ENCODE assay signal across 1 cellular context in genomic region chr20:21340991-21341722, GRCh38.
A peak's percentile ranks its signal among the peaks of the same experiment; 100 is the strongest.
TF ChIP-seq lines count a peak whose summit lies in the region.

No MANE protein-coding gene starts in this region.

TF ChIP-seq in HepG2, 621 proteins besides CTCF, POLR2A, EP300 and RAD21 (continued from another document):
- TF ChIP-seq ZNF83 (CRISPR knock-in tag; IDR thresholded peaks at IDR 0.05; ENCODE audit: borderline replicate concordance) (no peak), ATF1 (CRISPR knock-in tag; IDR thresholded peaks at IDR 0.05) (no peak), LCORL (IDR thresholded peaks at IDR 0.05) (no peak), LCORL (CRISPR knock-in tag; IDR thresholded peaks at IDR 0.05) (0 out of 2 replicates have a peak, but pooled peaks have one; percentile 28), ZNF292 (CRISPR knock-in tag; IDR thresholded peaks at IDR 0.05; ENCODE audit: borderline replicate concordance, low read depth) (no peak), ZNF75D (CRISPR knock-in tag; IDR thresholded peaks at IDR 0.05; ENCODE audit: borderline replicate concordance) (no peak), ZKSCAN1 (IDR thresholded peaks at IDR 0.05; ENCODE audit: low read length) (no peak), FLYWCH1 (CRISPR knock-in tag; IDR thresholded peaks at IDR 0.05) (no peak), ZNF776 (CRISPR knock-in tag; IDR thresholded peaks at IDR 0.05) (no peak), ZNF101 (CRISPR knock-in tag; IDR thresholded peaks at IDR 0.05; ENCODE audit: borderline replicate concordance, low read depth) (no peak), CREB1 (IDR thresholded peaks at IDR 0.05) (no peak), CREB1 (CRISPR knock-in tag; IDR thresholded peaks at IDR 0.05) (no peak), ZNF563 (CRISPR knock-in tag; IDR thresholded peaks at IDR 0.05) (no peak), JUN (CRISPR knock-in tag; IDR thresholded peaks at IDR 0.05) (no peak), ZNF777 (CRISPR knock-in tag; IDR thresholded peaks at IDR 0.05) (no peak), NAIF1 (CRISPR knock-in tag; IDR thresholded peaks at IDR 0.05; ENCODE audit: borderline replicate concordance) (no peak), ZNF275 (CRISPR knock-in tag; IDR thresholded peaks at IDR 0.05; ENCODE audit: borderline replicate concordance) (no peak), POLR2AphosphoS2 (IDR thresholded peaks at IDR 0.05; ENCODE audit: low read depth, low read length) (no peak), FOXC1 (CRISPR knock-in tag; IDR thresholded peaks at IDR 0.05; ENCODE audit: borderline replicate concordance) (no peak), HNRNPUL1 (IDR thresholded peaks at IDR 0.05; ENCODE audit: low read depth, low read length) (no peak), ZNF282 (IDR thresholded peaks at IDR 0.05; ENCODE audit: partially characterized antibody) (no peak), U2AF2 (IDR thresholded peaks at IDR 0.05; ENCODE audit: low read depth, low read length) (no peak), MTA1 (CRISPR knock-in tag; IDR thresholded peaks at IDR 0.05; ENCODE audit: borderline replicate concordance) (no peak), ZFP82 (CRISPR knock-in tag; IDR thresholded peaks at IDR 0.05; ENCODE audit: borderline replicate concordance) (no peak), MYNN (CRISPR knock-in tag; IDR thresholded peaks at IDR 0.05; ENCODE audit: low read depth) (no peak), ZMYM4 (CRISPR knock-in tag; IDR thresholded peaks at IDR 0.05) (peak; percentile 81), SMC3 (IDR thresholded peaks at IDR 0.05; ENCODE audit: low read length) (no peak), WIZ (CRISPR knock-in tag; IDR thresholded peaks at IDR 0.05) (no peak), ZNF678 (CRISPR knock-in tag; IDR thresholded peaks at IDR 0.05) (no peak), RAD51 (IDR thresholded peaks at IDR 0.05; ENCODE audit: borderline replicate concordance) (no peak), NCOA1 (CRISPR knock-in tag; IDR thresholded peaks at IDR 0.05) (0 out of 2 replicates have a peak, but pooled peaks have one; percentile 47), ISL2 (CRISPR knock-in tag; IDR thresholded peaks at IDR 0.05) (0 out of 2 replicates have a peak, but pooled peaks have one; percentile 6)
- TF ChIP-seq, protein P1, sequence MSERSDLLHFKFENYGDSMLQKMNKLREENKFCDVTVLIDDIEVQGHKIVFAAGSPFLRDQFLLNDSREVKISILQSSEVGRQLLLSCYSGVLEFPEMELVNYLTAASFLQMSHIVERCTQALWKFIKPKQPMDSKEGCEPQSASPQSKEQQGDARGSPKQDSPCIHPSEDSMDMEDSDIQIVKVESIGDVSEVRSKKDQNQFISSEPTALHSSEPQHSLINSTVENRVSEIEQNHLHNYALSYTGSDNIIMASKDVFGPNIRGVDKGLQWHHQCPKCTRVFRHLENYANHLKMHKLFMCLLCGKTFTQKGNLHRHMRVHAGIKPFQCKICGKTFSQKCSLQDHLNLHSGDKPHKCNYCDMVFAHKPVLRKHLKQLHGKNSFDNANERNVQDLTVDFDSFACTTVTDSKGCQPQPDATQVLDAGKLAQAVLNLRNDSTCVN (CRISPR knock-in tag; IDR thresholded peaks at IDR 0.05; ENCODE audit: borderline replicate concordance): peak; percentile 75
- TF ChIP-seq, protein P2, sequence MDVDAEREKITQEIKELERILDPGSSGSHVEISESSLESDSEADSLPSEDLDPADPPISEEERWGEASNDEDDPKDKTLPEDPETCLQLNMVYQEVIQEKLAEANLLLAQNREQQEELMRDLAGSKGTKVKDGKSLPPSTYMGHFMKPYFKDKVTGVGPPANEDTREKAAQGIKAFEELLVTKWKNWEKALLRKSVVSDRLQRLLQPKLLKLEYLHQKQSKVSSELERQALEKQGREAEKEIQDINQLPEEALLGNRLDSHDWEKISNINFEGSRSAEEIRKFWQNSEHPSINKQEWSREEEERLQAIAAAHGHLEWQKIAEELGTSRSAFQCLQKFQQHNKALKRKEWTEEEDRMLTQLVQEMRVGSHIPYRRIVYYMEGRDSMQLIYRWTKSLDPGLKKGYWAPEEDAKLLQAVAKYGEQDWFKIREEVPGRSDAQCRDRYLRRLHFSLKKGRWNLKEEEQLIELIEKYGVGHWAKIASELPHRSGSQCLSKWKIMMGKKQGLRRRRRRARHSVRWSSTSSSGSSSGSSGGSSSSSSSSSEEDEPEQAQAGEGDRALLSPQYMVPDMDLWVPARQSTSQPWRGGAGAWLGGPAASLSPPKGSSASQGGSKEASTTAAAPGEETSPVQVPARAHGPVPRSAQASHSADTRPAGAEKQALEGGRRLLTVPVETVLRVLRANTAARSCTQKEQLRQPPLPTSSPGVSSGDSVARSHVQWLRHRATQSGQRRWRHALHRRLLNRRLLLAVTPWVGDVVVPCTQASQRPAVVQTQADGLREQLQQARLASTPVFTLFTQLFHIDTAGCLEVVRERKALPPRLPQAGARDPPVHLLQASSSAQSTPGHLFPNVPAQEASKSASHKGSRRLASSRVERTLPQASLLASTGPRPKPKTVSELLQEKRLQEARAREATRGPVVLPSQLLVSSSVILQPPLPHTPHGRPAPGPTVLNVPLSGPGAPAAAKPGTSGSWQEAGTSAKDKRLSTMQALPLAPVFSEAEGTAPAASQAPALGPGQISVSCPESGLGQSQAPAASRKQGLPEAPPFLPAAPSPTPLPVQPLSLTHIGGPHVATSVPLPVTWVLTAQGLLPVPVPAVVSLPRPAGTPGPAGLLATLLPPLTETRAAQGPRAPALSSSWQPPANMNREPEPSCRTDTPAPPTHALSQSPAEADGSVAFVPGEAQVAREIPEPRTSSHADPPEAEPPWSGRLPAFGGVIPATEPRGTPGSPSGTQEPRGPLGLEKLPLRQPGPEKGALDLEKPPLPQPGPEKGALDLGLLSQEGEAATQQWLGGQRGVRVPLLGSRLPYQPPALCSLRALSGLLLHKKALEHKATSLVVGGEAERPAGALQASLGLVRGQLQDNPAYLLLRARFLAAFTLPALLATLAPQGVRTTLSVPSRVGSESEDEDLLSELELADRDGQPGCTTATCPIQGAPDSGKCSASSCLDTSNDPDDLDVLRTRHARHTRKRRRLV (CRISPR knock-in tag; IDR thresholded peaks at IDR 0.05): no peak
- TF ChIP-seq, protein P3, sequence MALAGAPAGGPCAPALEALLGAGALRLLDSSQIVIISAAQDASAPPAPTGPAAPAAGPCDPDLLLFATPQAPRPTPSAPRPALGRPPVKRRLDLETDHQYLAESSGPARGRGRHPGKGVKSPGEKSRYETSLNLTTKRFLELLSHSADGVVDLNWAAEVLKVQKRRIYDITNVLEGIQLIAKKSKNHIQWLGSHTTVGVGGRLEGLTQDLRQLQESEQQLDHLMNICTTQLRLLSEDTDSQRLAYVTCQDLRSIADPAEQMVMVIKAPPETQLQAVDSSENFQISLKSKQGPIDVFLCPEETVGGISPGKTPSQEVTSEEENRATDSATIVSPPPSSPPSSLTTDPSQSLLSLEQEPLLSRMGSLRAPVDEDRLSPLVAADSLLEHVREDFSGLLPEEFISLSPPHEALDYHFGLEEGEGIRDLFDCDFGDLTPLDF (CRISPR knock-in tag; IDR thresholded peaks at IDR 0.05): no peak
- TF ChIP-seq, protein P4, sequence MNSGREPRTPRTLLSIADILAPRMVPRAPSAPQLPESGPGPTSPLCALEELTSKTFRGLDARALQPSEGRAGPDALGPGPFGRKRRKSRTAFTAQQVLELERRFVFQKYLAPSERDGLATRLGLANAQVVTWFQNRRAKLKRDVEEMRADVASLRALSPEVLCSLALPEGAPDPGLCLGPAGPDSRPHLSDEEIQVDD (CRISPR knock-in tag; IDR thresholded peaks at IDR 0.05; ENCODE audit: borderline replicate concordance): no peak
- TF ChIP-seq, protein P5, sequence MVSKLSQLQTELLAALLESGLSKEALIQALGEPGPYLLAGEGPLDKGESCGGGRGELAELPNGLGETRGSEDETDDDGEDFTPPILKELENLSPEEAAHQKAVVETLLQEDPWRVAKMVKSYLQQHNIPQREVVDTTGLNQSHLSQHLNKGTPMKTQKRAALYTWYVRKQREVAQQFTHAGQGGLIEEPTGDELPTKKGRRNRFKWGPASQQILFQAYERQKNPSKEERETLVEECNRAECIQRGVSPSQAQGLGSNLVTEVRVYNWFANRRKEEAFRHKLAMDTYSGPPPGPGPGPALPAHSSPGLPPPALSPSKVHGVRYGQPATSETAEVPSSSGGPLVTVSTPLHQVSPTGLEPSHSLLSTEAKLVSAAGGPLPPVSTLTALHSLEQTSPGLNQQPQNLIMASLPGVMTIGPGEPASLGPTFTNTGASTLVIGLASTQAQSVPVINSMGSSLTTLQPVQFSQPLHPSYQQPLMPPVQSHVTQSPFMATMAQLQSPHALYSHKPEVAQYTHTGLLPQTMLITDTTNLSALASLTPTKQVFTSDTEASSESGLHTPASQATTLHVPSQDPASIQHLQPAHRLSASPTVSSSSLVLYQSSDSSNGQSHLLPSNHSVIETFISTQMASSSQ (IDR thresholded peaks at IDR 0.05; ENCODE audit: low read depth): no peak
- TF ChIP-seq, protein P5 (CRISPR knock-in tag; IDR thresholded peaks at IDR 0.05; ENCODE audit: borderline replicate concordance): no peak
- TF ChIP-seq, protein P6, sequence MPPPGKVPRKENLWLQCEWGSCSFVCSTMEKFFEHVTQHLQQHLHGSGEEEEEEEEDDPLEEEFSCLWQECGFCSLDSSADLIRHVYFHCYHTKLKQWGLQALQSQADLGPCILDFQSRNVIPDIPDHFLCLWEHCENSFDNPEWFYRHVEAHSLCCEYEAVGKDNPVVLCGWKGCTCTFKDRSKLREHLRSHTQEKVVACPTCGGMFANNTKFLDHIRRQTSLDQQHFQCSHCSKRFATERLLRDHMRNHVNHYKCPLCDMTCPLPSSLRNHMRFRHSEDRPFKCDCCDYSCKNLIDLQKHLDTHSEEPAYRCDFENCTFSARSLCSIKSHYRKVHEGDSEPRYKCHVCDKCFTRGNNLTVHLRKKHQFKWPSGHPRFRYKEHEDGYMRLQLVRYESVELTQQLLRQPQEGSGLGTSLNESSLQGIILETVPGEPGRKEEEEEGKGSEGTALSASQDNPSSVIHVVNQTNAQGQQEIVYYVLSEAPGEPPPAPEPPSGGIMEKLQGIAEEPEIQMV (CRISPR knock-in tag; IDR thresholded peaks at IDR 0.05; ENCODE audit: low read depth): no peak
TF ChIP-seq in HepG2: peak in this region for 11.
